Comparison of ENCODE assay signal across 8 cellular contexts in the genomic region with DNA sequence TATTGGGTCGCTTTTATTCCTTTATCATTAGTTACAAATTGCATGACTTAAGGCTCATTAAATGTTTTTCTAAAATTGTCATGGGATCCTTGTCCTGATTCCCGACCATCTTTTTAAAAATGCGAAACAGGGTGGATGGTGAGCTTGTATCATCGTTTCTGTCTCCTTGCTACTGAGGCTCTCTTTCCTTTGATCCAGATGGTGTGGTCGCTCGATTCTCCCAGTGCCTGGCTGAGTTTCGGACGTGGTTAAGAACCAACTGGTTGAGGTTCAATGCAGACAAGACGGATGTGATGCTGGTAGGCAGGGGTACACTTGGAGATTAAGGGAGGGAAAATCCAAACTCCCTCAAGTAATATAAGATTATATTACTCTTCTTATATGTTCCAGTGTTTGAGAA. TPM values are rescaled to one million over a fixed set of nuclear protein-coding genes. Genes with fewer than 3 reads are reported as not detected.
DNase-seq lines count a peak whose midpoint lies in the region; TF ChIP-seq lines count a peak whose summit lies in the region.

No MANE protein-coding gene starts in this region.

- H3K27me3 Mint-ChIP-seq in Caco-2 (ENCODE audit: insufficient read depth, unreplicated experiment) = no peaks in the 10 kb centered on the region

- no peak for DNase-seq in Caco-2
- DNase-seq in adrenal gland = peak in 1 of 7 donors; percentile 54
- peak; percentile 13 for DNase-seq in kidney tubule cell (ENCODE audit: low spot score)
- no peak for DNase-seq in thyroid gland
- no peak for DNase-seq in activated CD8-positive, alpha-beta memory T cell treated with anti-CD3 and anti-CD28 coated beads, Interleukin-2, amount 50 U/mL, for 4 hours
- DNase-seq in NCI-H146 (lab: John Stamatoyannopoulos, UW) = no peak
- no peak for DNase-seq in HCEC 1CT

- H3K4me3 ChIP-seq in Caco-2 (ENCODE audit: low read depth, low read length) = peak overlapping the region; percentile 58
- peak overlapping the region; percentile 43 to 87 (median 75) for H3K4me3 ChIP-seq in adrenal gland
- H3K4me3 ChIP-seq in thyroid gland (replicated peaks in 1 of 3) = peak overlapping the region in 2 of 3 donors; percentile 33 to 69

- H3K27ac Mint-ChIP-seq in Caco-2 (ENCODE audit: unreplicated experiment) = peak overlapping the region; percentile 89

- POLR2A ChIA-PET in Caco-2 (lab: Charles Lee) = no interaction called here

- H3K36me3 ChIP-seq in Caco-2 (ENCODE audit: control insufficient read depth, insufficient read depth, low read length) (no peaks in the 10 kb centered on the region), KOPT-K1 (ENCODE audit: insufficient read depth, low read length) (peaks cover 5% of the 10 kb centered on the region; the same call in 1 of the 2 replicates), adrenal gland (replicated peaks in 1 of 2) (no peaks in the 10 kb centered on the region), thyroid gland (no peaks in the 10 kb centered on the region)

- 0 out of 2 replicates have a peak, but pooled peaks cover 5% of the 10 kb centered on the region for H3K4me1 ChIP-seq in Caco-2
- peaks cover 7 to 58% of the 10 kb centered on the region in 2 donors for H3K4me1 ChIP-seq in adrenal gland (replicated peaks in 1 of 2)
- H3K4me1 ChIP-seq in thyroid gland = peaks cover 18 to 28% of the 10 kb centered on the region in 2 donors

- H3K4me1 Mint-ChIP-seq in Caco-2 (ENCODE audit: low read depth, unreplicated experiment) = no peaks in the 10 kb centered on the region

- CTCF ChIA-PET in Caco-2 (lab: Charles Lee) = interaction anchor here (0.7 kb wide), 1 partner anchor 964 kb away, joined by 6 read pairs; no protein-coding TSS in a partner anchor

- 16 to 34% (median 21%) methylated on average over 9 of the region's 9 CpGs for WGBS in adrenal gland, 4 donors
- WGBS in thyroid gland, 2 donors = 38 to 40% methylated on average over 9 of the region's 9 CpGs

- H3K9me3 Mint-ChIP-seq in Caco-2 (ENCODE audit: unreplicated experiment) = no peaks in the 10 kb centered on the region

- intact Hi-C loops in Caco-2 (cut with micrococcal nuclease; ENCODE audit: unreplicated experiment) (no loop called here), adrenal gland (cut with DNase I) (no loop called here), thyroid gland (cut with DNase I) (no loop called here)

- no peaks in the 10 kb centered on the region for H3K9me3 ChIP-seq in Caco-2
- no peaks in the 10 kb centered on the region for H3K9me3 ChIP-seq in KOPT-K1 (ENCODE audit: insufficient read depth, low read length, poor library complexity, severe bottlenecking)
- no peaks in the 10 kb centered on the region for H3K9me3 ChIP-seq in adrenal gland (replicated peaks in 1 of 3)
- no peaks in the 10 kb centered on the region for H3K9me3 ChIP-seq in thyroid gland

- H3K4me3 Mint-ChIP-seq in Caco-2 (ENCODE audit: unreplicated experiment) = peak overlapping the region; percentile 89

- TF ChIP-seq POLR2A in adrenal gland (IDR thresholded peaks at IDR 0.05) (no peak), thyroid gland (IDR thresholded peaks at IDR 0.05) (no peak)

- BruUV-seq in Caco-2 (replicated peaks; lab: Mats Ljungman, UMichigan) = no TSS peak

- H3K27me3 ChIP-seq in Caco-2 (replicated peaks; ENCODE audit: control insufficient read depth, insufficient read depth, low read length) (no peaks in the 10 kb centered on the region), adrenal gland (no peaks in the 10 kb centered on the region), thyroid gland (no peaks in the 10 kb centered on the region)

- peaks cover 14% of the 10 kb centered on the region for H3K36me3 Mint-ChIP-seq in Caco-2 (ENCODE audit: insufficient read depth, unreplicated experiment)

- H3K27ac ChIP-seq in KOPT-K1 (ENCODE audit: low read depth, low read length, poor library complexity, severe bottlenecking) (peak overlapping the region; percentile 87), adrenal gland (peak overlapping the region; percentile 61 to 88 (median 82)), thyroid gland (peak overlapping the region; percentile 78 to 90 (median 86))

- TF ChIP-seq CTCF in Caco-2 (IDR thresholded peaks at IDR 0.05; ENCODE audit: insufficient read depth in 1 of 2, low read depth in 1 of 2, low read length in 1 of 2, severe bottlenecking in 1 of 2, unreplicated experiment in 1 of 2) (no peak), adrenal gland (IDR thresholded peaks at IDR 0.05) (no peak), thyroid gland (IDR thresholded peaks at IDR 0.05) (no peak)

RNA-seq across cellular contexts. Expression of a gene that starts 1.2 kb away (rescaled TPM):
- 12.3 and 17.2 TPM in 2 replicates for total RNA-seq in Caco-2 (2022)
- total RNA-seq in adrenal gland = 10 to 100 TPM; 16.1 to 62.9 (median 38.2) TPM
- 10 to 100 TPM; 13.0 to 34.2 (median 21.6) TPM for polyA plus RNA-seq in adrenal gland
- total RNA-seq in thyroid gland = 10 to 100 TPM; 37.2 to 52.1 (median 43.3) TPM

RNA-seq across cellular contexts. Expression of a gene that starts 1.3 kb away (rescaled TPM):
- total RNA-seq in Caco-2 (2022) (0.84 and 1.4 TPM in 2 replicates), adrenal gland (1 to 10 TPM; 1.6 to 9.0 (median 4.6) TPM), thyroid gland (10 to 100 TPM; 10.7 to 26.0 (median 20.5) TPM)
- 1 to 10 TPM; 2.0 to 4.4 (median 4.1) TPM for polyA plus RNA-seq in adrenal gland
